Comparison of ENCODE assay signal across 16 cellular contexts in genomic region chr2:57696016-57696415, GRCh38.
DNase-seq lines count a peak whose midpoint lies in the region; ATAC-seq, FAIRE-seq and TF ChIP-seq lines count a peak whose summit lies in the region.
"Had no signal": no experiment of that assay in that cellular context is flagged by ENCODE, and none has a peak within 500 bp of the region (broad histone marks: within the 10 kb centered on the region; RNA-seq: fewer than 3 reads in every experiment).

No MANE protein-coding gene starts in this region.

- 0 out of 2 replicates have a peak, but pooled peaks cover 7% of the 10 kb centered on the region for H3K9me3 ChIP-seq in NT2/D1 (ENCODE audit: insufficient read depth, low read length)
- peaks cover 0 to 5% (median 2%) of the 10 kb centered on the region in 3 donors for H3K9me3 ChIP-seq in tibial artery
- H3K9me3 ChIP-seq: pancreas, transverse colon had no signal

- intact Hi-C loops in tibial artery (cut with DNase I; ENCODE audit: low total_unique reads): no loop called here

- H3K36me3 ChIP-seq in NT2/D1 (ENCODE audit: insufficient read depth, insufficient read length, low read length) (no peaks in the 10 kb centered on the region), tibial artery (no peaks in the 10 kb centered on the region)
- H3K36me3 ChIP-seq: pancreas, transverse colon had no signal

- no peak for TF ChIP-seq CTCF in tibial artery (IDR thresholded peaks at IDR 0.05)

- no peak overlapping the region for H3K9ac ChIP-seq in NT2/D1 (ENCODE audit: insufficient read length, low read depth)

- FAIRE-seq in urothelium cell line (lab: Jason Lieb, UNC): no peak
- FAIRE-seq: GM12878, HepG2, pancreas had no signal

- peak; percentile 17 for DNase-seq in NCI-H345 (lab: John Stamatoyannopoulos, UW)
- no peak for DNase-seq in NCI-H345 treated with DMSO at 0.1 percent for 48 hours (lab: John Stamatoyannopoulos, UW; ENCODE audit: unreplicated experiment)
- peak; percentile 57 for DNase-seq in NT2/D1 (ENCODE audit: low read depth, low spot score)
- peak; percentile 22 for DNase-seq in epithelial cell of prostate (ENCODE audit: low read depth, low spot score)
- peak; percentile 27 for DNase-seq in urothelium cell line (ENCODE audit: low spot score)
- no peak for DNase-seq in tibial artery
- DNase-seq in GM19238 (ENCODE audit: insufficient read length, low spot score): no peak
- DNase-seq: body of pancreas; hippocampal formation; NCI-H1694; pancreas; stimulated activated CD4-positive, alpha-beta T cell treated with anti-CD3 and anti-CD28 coated beads, Interleukin-15, amount 100 ng/mL, for 24 hours; transverse colon had no signal

- H3K27me3 ChIP-seq in NT2/D1 (ENCODE audit: insufficient read depth, insufficient read length) (no peaks in the 10 kb centered on the region), tibial artery (no peaks in the 10 kb centered on the region)
- H3K27me3 ChIP-seq: body of pancreas, pancreas, transverse colon had no signal

- no peak for ATAC-seq in GM18498 (IDR thresholded peaks at IDR 0.05; ENCODE audit: unreplicated experiment)
- ATAC-seq: body of pancreas, GM12878, HepG2, pancreas had no signal

- no peaks in the 10 kb centered on the region for H3K4me1 ChIP-seq in NT2/D1 (ENCODE audit: insufficient read depth, insufficient read length)
- H3K4me1 ChIP-seq in tibial artery: no peaks in the 10 kb centered on the region
- H3K4me1 ChIP-seq: body of pancreas, pancreas, transverse colon had no signal

- H3K4me3 ChIP-seq in NT2/D1 (ENCODE audit: insufficient read length, low read depth): no peak overlapping the region
- H3K4me3 ChIP-seq in tibial artery: no peak overlapping the region
- H3K4me3 ChIP-seq: body of pancreas, GM12878, pancreas, transverse colon had no signal

- H3K27ac ChIP-seq in epithelial cell of prostate (no peak overlapping the region), tibial artery (no peak overlapping the region)
- H3K27ac ChIP-seq: body of pancreas, pancreas, transverse colon had no signal

Comparison
In these comparisons a context has a peak if more than half of its experiments do, and no peak if none do; other contexts are left out.
1. DNase-seq: peak in NCI-H345 (single experiment), NT2/D1 (single experiment), epithelial cell of prostate (single experiment) and urothelium cell line (single experiment); none in NCI-H345 treated with DMSO at 0.1 percent for 48 hours (single experiment), tibial artery (0 of 2) and GM19238 (single experiment).